In the genomic region with DNA sequence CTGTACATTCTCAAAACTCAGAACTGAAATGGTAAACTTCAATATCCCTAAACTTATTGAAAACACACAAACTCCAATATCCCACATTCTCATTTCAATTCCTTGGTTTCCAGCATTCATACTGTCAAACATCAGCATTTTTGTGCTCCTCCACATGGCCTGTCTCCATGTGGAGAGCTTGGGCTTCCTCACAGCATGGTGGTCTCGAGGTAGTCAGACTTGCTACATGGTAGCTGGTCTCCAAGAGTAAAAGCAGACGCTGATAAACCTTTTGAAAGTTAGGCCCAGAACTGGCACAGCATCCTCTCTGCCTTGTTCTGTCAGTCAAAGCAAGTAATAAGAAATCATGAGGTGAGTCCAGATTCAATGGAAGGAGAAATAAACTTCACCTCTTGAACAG, we compare ENCODE assay signal across 11 cellular contexts.
DNase-seq lines count a peak whose midpoint lies in the region; FAIRE-seq and TF ChIP-seq lines count a peak whose summit lies in the region.
"Had no signal": no experiment of that assay in that cellular context is flagged by ENCODE, and none has a peak within 500 bp of the region (broad histone marks: within the 10 kb centered on the region; RNA-seq: fewer than 3 reads in every experiment).

No MANE protein-coding gene starts in this region.

- no peaks in the 10 kb centered on the region for H3K36me3 ChIP-seq in CD8-positive, alpha-beta memory T cell (ENCODE audit: insufficient read depth, low read length)
- no peaks in the 10 kb centered on the region for H3K36me3 ChIP-seq in Peyer's patch
- H3K36me3 ChIP-seq in duodenal mucosa (ENCODE audit: control insufficient read depth in 1 of 2, insufficient read depth in 2 of 2, low read length in 2 of 2) = no peaks in the 10 kb centered on the region
- H3K36me3 ChIP-seq in parathyroid adenoma (ENCODE audit: control insufficient read depth, insufficient read depth, low read length) = no peaks in the 10 kb centered on the region

- H3K9me3 Mint-ChIP-seq in CD8-positive, alpha-beta memory T cell = no peaks in the 10 kb centered on the region

- no peak for TF ChIP-seq POLR2A in Peyer's patch (IDR thresholded peaks at IDR 0.05)

- DNase-seq in CD8-positive, alpha-beta memory T cell = no peak
- no peak for DNase-seq in Peyer's patch
- no peak for DNase-seq in RCC 7860 (ENCODE audit: low spot score)
- no peak for DNase-seq in COLO829 (ENCODE audit: low spot score)
- DNase-seq in KG1 (lab: John Stamatoyannopoulos, UW) = no peak
- DNase-seq in pons (ENCODE audit: low spot score) = no peak
- DNase-seq: NCI-H526, retina had no signal

- no peak overlapping the region for H3K27ac ChIP-seq in CD8-positive, alpha-beta memory T cell (ENCODE audit: low read depth, low read length)
- H3K27ac ChIP-seq in Peyer's patch (peak overlapping the region; percentile 79 to 89 (median 83)), duodenal mucosa (ENCODE audit: low read depth, low read length) (peak overlapping the region; percentile 86), parathyroid adenoma (peak overlapping the region; percentile 72)
- H3K27ac ChIP-seq: KMS-11 had no signal

- peak overlapping the region in 6 of 7 donors; percentile 34 to 88 (median 62) for H3K4me3 Mint-ChIP-seq in CD8-positive, alpha-beta memory T cell

- H3K27ac Mint-ChIP-seq in CD8-positive, alpha-beta memory T cell = peak overlapping the region; percentile 91 to 99 (median 95)

- no peaks in the 10 kb centered on the region for H3K27me3 Mint-ChIP-seq in CD8-positive, alpha-beta memory T cell

- POLR2A ChIA-PET in CD8-positive, alpha-beta memory T cell (lab: Charles Lee) = interaction anchor here (1.2 to 4.3 kb wide), 4 partner anchors 16 to 183 kb away, joined by 4 to 29 read pairs (median 14); no protein-coding TSS in a partner anchor

- peaks cover 51 to 70% (median 66%) of the 10 kb centered on the region in 3 donors for H3K4me1 Mint-ChIP-seq in CD8-positive, alpha-beta memory T cell

- peak overlapping the region; percentile 54 for H2AFZ ChIP-seq in parathyroid adenoma

- FAIRE-seq in RCC 7860 (lab: Jason Lieb, UNC) = no peak

- no peaks in the 10 kb centered on the region for H3K27me3 ChIP-seq in CD8-positive, alpha-beta memory T cell (ENCODE audit: insufficient read depth, low read length, poor library complexity, severe bottlenecking)
- H3K27me3 ChIP-seq in Peyer's patch = no peaks in the 10 kb centered on the region
- no peaks in the 10 kb centered on the region for H3K27me3 ChIP-seq in duodenal mucosa (ENCODE audit: control insufficient read depth in 1 of 2, insufficient read depth in 2 of 2, low read length in 2 of 2)
- no peaks in the 10 kb centered on the region for H3K27me3 ChIP-seq in parathyroid adenoma (ENCODE audit: control insufficient read depth, insufficient read depth, low read length)

- peaks cover 8 to 12% (median 8%) of the 10 kb centered on the region in 3 donors for H3K36me3 Mint-ChIP-seq in CD8-positive, alpha-beta memory T cell

- TF ChIP-seq CTCF in Peyer's patch (IDR thresholded peaks at IDR 0.05) = no peak
- TF ChIP-seq CTCF in parathyroid adenoma (IDR thresholded peaks at IDR 0.05) = no peak

- H3K4me1 ChIP-seq in CD8-positive, alpha-beta memory T cell (ENCODE audit: insufficient read depth, low read length) = peaks cover 54% of the 10 kb centered on the region
- H3K4me1 ChIP-seq in Peyer's patch (peaks cover 7 to 44% (median 31%) of the 10 kb centered on the region in 4 donors), duodenal mucosa (ENCODE audit: control insufficient read depth in 1 of 2, insufficient read depth in 2 of 2, low read length in 2 of 2) (peaks cover 54% of the 10 kb centered on the region in 2 donors), parathyroid adenoma (peaks cover 28% of the 10 kb centered on the region)

- H3K4me3 ChIP-seq in CD8-positive, alpha-beta memory T cell (ENCODE audit: low read length) = peak overlapping the region; percentile 8
- H3K4me3 ChIP-seq in Peyer's patch (no peak overlapping the region), duodenal mucosa (ENCODE audit: low read depth in 1 of 2, low read length in 2 of 2) (no peak overlapping the region), parathyroid adenoma (ENCODE audit: low read depth, low read length) (no peak overlapping the region)

- no peak overlapping the region for H3K4me2 ChIP-seq in parathyroid adenoma (ENCODE audit: low read length)
- H3K4me2 ChIP-seq: KMS-11 had no signal

- H3K9me3 ChIP-seq in CD8-positive, alpha-beta memory T cell (ENCODE audit: low read length) = no peaks in the 10 kb centered on the region
- no peaks in the 10 kb centered on the region for H3K9me3 ChIP-seq in Peyer's patch
- H3K9me3 ChIP-seq in duodenal mucosa (ENCODE audit: control insufficient read depth in 1 of 2, low read length in 2 of 2) = no peaks in the 10 kb centered on the region
- H3K9me3 ChIP-seq in parathyroid adenoma (ENCODE audit: control insufficient read depth, low read length) = no peaks in the 10 kb centered on the region

- H3K9ac ChIP-seq in duodenal mucosa (ENCODE audit: low read depth in 1 of 2, low read length in 2 of 2) = peak overlapping the region in 1 of 2 donors; percentile 41
- H3K9ac ChIP-seq in parathyroid adenoma = no peak overlapping the region
- H3K9ac ChIP-seq: KMS-11 had no signal

- CTCF ChIA-PET in CD8-positive, alpha-beta memory T cell (lab: Charles Lee) = interaction anchor here (1.2 to 2.7 kb wide), 6 partner anchors 15 to 193 kb away, joined by 3 to 20 read pairs (median 7); a partner anchor contains a TSS

- H3K79me2 ChIP-seq in parathyroid adenoma = no peaks in the 10 kb centered on the region
